In genomic region chr15:73548925-73549324, GRCh38 we compare ENCODE assay signal across 5 cellular contexts.
A peak's percentile ranks its signal among the peaks of the same experiment; 100 is the strongest.
DNase-seq lines count a peak whose midpoint lies in the region; ATAC-seq, FAIRE-seq and TF ChIP-seq lines count a peak whose summit lies in the region.
"Not testable (repeated sequence)": the region's sequence is repeated elsewhere in the genome, so short reads cannot be mapped to it uniquely, and the experiment has no call there.

No MANE protein-coding gene starts in this region.

- no CpG with 5 or more reads among the region's 3 CpGs for WGBS in IMR-90 (ENCODE audit: extremely low coverage in 2 of 2, insufficient read length in 1 of 2), 2 experiments
- 0% methylated on average over 3 of the region's 3 CpGs for WGBS in K562 (ENCODE audit: insufficient coverage, low coverage, missing lambda C conversion rate)
- 81% methylated on average over 3 of the region's 3 CpGs for WGBS in HepG2 (ENCODE audit: low lambda C conversion rate)

- H3K23ac ChIP-seq in IMR-90 (ENCODE audit: low read depth, low read length), result not testable (repeated sequence)

- H3K4ac ChIP-seq in IMR-90 (ENCODE audit: low read depth, low read length), result not testable (repeated sequence)

- H3K27me3 ChIP-seq in IMR-90 (ENCODE audit: control insufficient read depth, insufficient read depth, low read length); K562 (ENCODE audit: control insufficient read depth in 2 of 2, insufficient read depth in 2 of 2, low read length in 2 of 2); HepG2 (ENCODE audit: control insufficient read depth in 1 of 2, insufficient read depth in 2 of 2, low read length in 2 of 2): not testable (repeated sequence)

- not testable (repeated sequence) for H3K4me3 Mint-ChIP-seq in activated T-cell treated with anti-CD3 and anti-CD28 coated beads, Interleukin-2, amount 50 U/mL, for 72 hours

- H3K27ac ChIP-seq in IMR-90 (ENCODE audit: insufficient read depth, low read length); K562 (ENCODE audit: extremely low read depth, low read depth, low read length); HepG2 (ENCODE audit: extremely low read length, insufficient read depth, low read length): not testable (repeated sequence)

- intact Hi-C loops in IMR-90 (cut with micrococcal nuclease); K562 (cut with micrococcal nuclease); HepG2 (cut with micrococcal nuclease; ENCODE audit: unreplicated experiment): not testable (repeated sequence)

- not testable (repeated sequence) for TF ChIP-seq EP300 in K562 (IDR thresholded peaks at IDR 0.05; ENCODE audit: low read length); HepG2 (IDR thresholded peaks at IDR 0.05; ENCODE audit: low read depth in 2 of 2, low read length in 2 of 2); HepG2 (CRISPR knock-in tag; IDR thresholded peaks at IDR 0.05; ENCODE audit: borderline replicate concordance)

- not testable (repeated sequence) for H3K9me3 ChIP-seq in IMR-90 (ENCODE audit: control insufficient read depth, insufficient read depth, low read length); K562 (replicated peaks; ENCODE audit: control insufficient read depth, insufficient read depth, low read depth, low read length); HepG2 (ENCODE audit: low read length)

- not testable (repeated sequence) for H3K79me2 ChIP-seq in K562 (ENCODE audit: control insufficient read depth, insufficient read depth, low read length); HepG2 (ENCODE audit: insufficient read depth, low read length)

- FAIRE-seq in GM12892 (lab: Jason Lieb, UNC), result peak; percentile 40
- FAIRE-seq in K562 (lab: Jason Lieb, UNC); HepG2 (lab: Jason Lieb, UNC): not testable (repeated sequence)

- not testable (repeated sequence) for H3K4me3 ChIP-seq in IMR-90 (ENCODE audit: insufficient read depth, low read depth, low read length); K562; HepG2 (replicated peaks in 1 of 3; ENCODE audit: insufficient read depth in 1 of 3, low read depth in 2 of 3, low read length in 3 of 3)

- H2BK15ac ChIP-seq in IMR-90 (ENCODE audit: low read depth, low read length), result not testable (repeated sequence)

- CTCF ChIA-PET in IMR-90 (lab: Yijun Ruan, JAX); K562 (lab: Yijun Ruan, JAX; ENCODE audit: low intra/inter-chr PET ratio); HepG2 (lab: Yijun Ruan, JAX; ENCODE audit: low intra/inter-chr PET ratio, low total read pairs): not testable (repeated sequence)

- POLR2A ChIA-PET in IMR-90 (lab: Charles Lee; ENCODE audit: unreplicated experiment); K562 (lab: Yijun Ruan, JAX); HepG2 (lab: Yijun Ruan, JAX): not testable (repeated sequence)

- H3K9me3 Mint-ChIP-seq in activated T-cell treated with anti-CD3 and anti-CD28 coated beads, Interleukin-2, amount 50 U/mL, for 72 hours, result not testable (repeated sequence)

- H3K36me3 ChIP-seq in IMR-90 (ENCODE audit: control insufficient read depth, insufficient read depth, low read length); K562 (ENCODE audit: control insufficient read depth, insufficient read depth, low read length); HepG2 (replicated peaks in 1 of 2; ENCODE audit: control insufficient read depth in 1 of 2, insufficient read depth in 2 of 2, low read length in 2 of 2): not testable (repeated sequence)

- H3K9me1 ChIP-seq in IMR-90 (ENCODE audit: insufficient read depth, low read length); K562 (ENCODE audit: control insufficient read depth, insufficient read depth, low read length): not testable (repeated sequence)

- not testable (repeated sequence) for H3K4me1 Mint-ChIP-seq in activated T-cell treated with anti-CD3 and anti-CD28 coated beads, Interleukin-2, amount 50 U/mL, for 72 hours (ENCODE audit: low read depth)

- not testable (repeated sequence) for H4K5ac ChIP-seq in IMR-90 (ENCODE audit: low read depth, low read length)

- in situ Hi-C loops in IMR-90 (cut with MboI; ENCODE audit: low sequenced_read_pairs); HepG2 (cut with HindIII; ENCODE audit: extremely low pct_ligation_motif_present, low pct_unique_long_range_greater_than_20kb): not testable (repeated sequence)
- in situ Hi-C loops in K562 (cut with MboI), result loop anchor here (10.0 kb wide), 1 partner anchor 244 kb away; no protein-coding TSS in a partner anchor

- not testable (repeated sequence) for H3K9ac ChIP-seq in IMR-90 (ENCODE audit: low read depth, low read length); K562 (ENCODE audit: insufficient read depth in 1 of 2, low read depth in 2 of 2, low read length in 2 of 2); HepG2 (ENCODE audit: insufficient read depth, low read depth, low read length)

- not testable (repeated sequence) for H4K91ac ChIP-seq in IMR-90 (ENCODE audit: insufficient read depth, low read depth, low read length)

- H3K56ac ChIP-seq in IMR-90 (ENCODE audit: extremely low read depth, insufficient read depth, low read length), result not testable (repeated sequence)

- not testable (repeated sequence) for DNase-seq in GM12892 (ENCODE audit: insufficient read length); IMR-90; activated T-cell treated with anti-CD3 and anti-CD28 coated beads, Interleukin-2, amount 50 U/mL, for 72 hours; K562 (ENCODE audit: extremely low read depth in 1 of 4, low spot score in 3 of 4); HepG2 (ENCODE audit: low spot score)

- H3K36me3 Mint-ChIP-seq in activated T-cell treated with anti-CD3 and anti-CD28 coated beads, Interleukin-2, amount 50 U/mL, for 72 hours (ENCODE audit: insufficient read depth in 2 of 2), result not testable (repeated sequence)

- TF ChIP-seq CTCF in IMR-90 (conservative IDR thresholded peaks at IDR 0.05; ENCODE audit: low read depth, low read length); K562 (IDR thresholded peaks at IDR 0.05 in 2 of 3, conservative IDR thresholded peaks at IDR 0.05 in 1 of 3; ENCODE audit: insufficient read depth in 2 of 3, low read depth in 1 of 3, low read length in 3 of 3); HepG2 (CRISPR knock-in tag; IDR thresholded peaks at IDR 0.05): not testable (repeated sequence)

- not testable (repeated sequence) for H2AFZ ChIP-seq in IMR-90 (replicated peaks; ENCODE audit: low read length, poor library complexity); K562 (ENCODE audit: low read depth, low read length); HepG2 (ENCODE audit: low read length)

- not testable (repeated sequence) for H4K20me1 ChIP-seq in IMR-90 (ENCODE audit: insufficient read depth, low read length); K562 (replicated peaks; ENCODE audit: control insufficient read depth, insufficient read depth, low read length); HepG2 (ENCODE audit: insufficient read depth, low read length)

- not testable (repeated sequence) for H3K4me1 ChIP-seq in IMR-90 (ENCODE audit: control insufficient read depth, insufficient read depth, low read length); K562 (replicated peaks in 1 of 2; ENCODE audit: control insufficient read depth in 2 of 2, insufficient read depth in 2 of 2, low read length in 2 of 2); HepG2 (ENCODE audit: insufficient read depth, low read length)

- ATAC-seq in IMR-90 (ENCODE audit: low read depth); activated T-cell treated with anti-CD3 and anti-CD28 coated beads, Interleukin-2, amount 50 U/mL, for 72 hours (replicated peaks in 1 of 2); K562; HepG2: not testable (repeated sequence)

- TF ChIP-seq POLR2A in GM12892 (IDR thresholded peaks at IDR 0.05; ENCODE audit: low read depth, low read length); IMR-90 (IDR thresholded peaks at IDR 0.05; ENCODE audit: low read depth, low read length); K562 (conservative IDR thresholded peaks at IDR 0.05); HepG2 (IDR thresholded peaks at IDR 0.05; ENCODE audit: insufficient read depth in 1 of 2, low read depth in 2 of 2, low read length in 2 of 2): not testable (repeated sequence)

- H2BK5ac ChIP-seq in IMR-90 (ENCODE audit: low read depth, low read length, poor library complexity, severe bottlenecking), result not testable (repeated sequence)

- H3K18ac ChIP-seq in IMR-90 (ENCODE audit: low read depth, low read length), result not testable (repeated sequence)

- not testable (repeated sequence) for BruUV-seq in IMR-90 (replicated peaks; lab: Mats Ljungman, UMichigan); K562 (replicated peaks; lab: Mats Ljungman, UMichigan); HepG2 (replicated peaks; lab: Mats Ljungman, UMichigan)

- H3K79me1 ChIP-seq in IMR-90 (ENCODE audit: low read depth in 1 of 2, low read length in 2 of 2), result not testable (repeated sequence)

- H3K14ac ChIP-seq in IMR-90 (replicated peaks; ENCODE audit: low read depth, low read length), result not testable (repeated sequence)

- not testable (repeated sequence) for H2BK20ac ChIP-seq in IMR-90 (ENCODE audit: low read depth, low read length)

- not testable (repeated sequence) for H3K27me3 Mint-ChIP-seq in activated T-cell treated with anti-CD3 and anti-CD28 coated beads, Interleukin-2, amount 50 U/mL, for 72 hours (ENCODE audit: low read depth)

- dilution Hi-C loops in IMR-90 (cut with HindIII; ENCODE audit: low sequenced_read_pairs, unreplicated experiment), result not testable (repeated sequence)

- not testable (repeated sequence) for H3K4me2 ChIP-seq in IMR-90 (ENCODE audit: low read depth, low read length); K562 (ENCODE audit: insufficient read depth, low read length); HepG2 (ENCODE audit: low read depth, low read length)

- H3K27ac Mint-ChIP-seq in activated T-cell treated with anti-CD3 and anti-CD28 coated beads, Interleukin-2, amount 50 U/mL, for 72 hours, result peak overlapping the region; percentile 38

- H4K8ac ChIP-seq in IMR-90 (ENCODE audit: low read depth in 2 of 2, low read length in 2 of 2), result not testable (repeated sequence)

- not testable (repeated sequence) for H2AK5ac ChIP-seq in IMR-90 (ENCODE audit: low read depth, low read length)

- H2BK120ac ChIP-seq in IMR-90 (ENCODE audit: low read depth, low read length), result not testable (repeated sequence)

- not testable (repeated sequence) for TF ChIP-seq RAD21 in IMR-90 (IDR thresholded peaks at IDR 0.05; ENCODE audit: low read length); K562 (CRISPR knock-in tag; conservative IDR thresholded peaks at IDR 0.05 in 1 of 2, IDR thresholded peaks at IDR 0.05 in 1 of 2); HepG2 (CRISPR knock-in tag; IDR thresholded peaks at IDR 0.05)

- H2AK9ac ChIP-seq in IMR-90 (replicated peaks; ENCODE audit: low read depth, low read length, poor library complexity), result not testable (repeated sequence)
